Comparison of ENCODE assay signal across 8 cellular contexts in the genomic region with DNA sequence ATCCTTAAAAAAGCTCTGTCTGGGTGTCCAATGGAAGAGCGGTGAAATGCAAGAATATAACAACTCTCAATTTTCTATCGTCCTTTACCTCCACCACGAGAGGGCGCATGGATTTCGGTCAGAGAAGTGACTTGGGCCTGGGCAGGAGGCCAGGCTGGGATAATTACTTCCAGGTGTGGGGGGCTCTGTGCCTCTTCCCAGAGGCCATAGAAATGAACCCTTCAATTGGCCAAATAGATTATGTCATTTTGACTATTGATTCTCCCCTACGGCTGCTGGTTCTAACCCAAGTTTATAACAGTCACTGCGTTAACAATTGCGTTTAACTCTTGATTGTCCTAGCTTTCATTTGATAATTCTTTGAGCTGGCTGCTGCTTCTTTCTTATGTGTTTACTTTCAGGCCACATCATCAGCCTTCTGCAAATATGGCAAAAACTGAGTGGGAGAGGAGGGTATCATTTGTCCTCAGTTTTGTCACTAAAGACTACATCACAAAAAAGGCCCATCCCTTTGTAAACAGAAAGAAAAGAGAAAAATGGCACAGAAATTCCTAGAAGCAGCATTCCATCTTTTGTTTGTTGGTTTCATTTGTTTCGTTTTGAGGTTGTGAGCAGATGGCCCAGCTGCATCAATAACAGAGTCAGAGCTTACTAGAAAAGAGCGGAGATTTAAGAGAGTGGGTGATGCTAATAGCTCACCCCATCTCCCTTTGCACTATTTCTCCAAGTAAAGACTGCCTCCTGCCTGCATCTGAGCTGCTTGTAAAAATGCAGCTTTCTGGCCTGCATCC. TPM values are rescaled to one million over a fixed set of nuclear protein-coding genes. Genes with fewer than 3 reads are reported as not detected.
DNase-seq lines count a peak whose midpoint lies in the region; ATAC-seq and TF ChIP-seq lines count a peak whose summit lies in the region.

No MANE protein-coding gene starts in this region.

- H3K27me3 ChIP-seq in CD4-positive, CD25-positive, alpha-beta regulatory T cell (ENCODE audit: control insufficient read depth, insufficient read depth, low read length) = no peaks in the 10 kb centered on the region

- DNase-seq in CD4-positive, CD25-positive, alpha-beta regulatory T cell = peak; percentile 59 to 75 (median 66)
- DNase-seq in HFFc6 (peak; percentile 74), NCI-H226 (peak; percentile 39), kidney tubule cell (ENCODE audit: low spot score) (peak; percentile 66)
- DNase-seq in central memory CD4-positive, alpha-beta T cell = peak; percentile 52
- peak; percentile 75 to 82 for DNase-seq in stimulated activated CD4-positive, alpha-beta T cell treated with anti-CD3 and anti-CD28 coated beads, Interleukin-2, amount 100 ng/mL, for 24 hours

- ATAC-seq in CD4-positive, CD25-positive, alpha-beta regulatory T cell (ENCODE audit: low read depth in 2 of 2) = peak; percentile 46 to 50
- peak; percentile 49 to 58 for ATAC-seq in activated CD4-positive, CD25-positive, alpha-beta regulatory T cell treated with anti-CD3 and anti-CD28 coated beads, Interleukin-2, amount 50 U/mL, for 24 hours
- no peak for ATAC-seq in GM19452 (IDR thresholded peaks at IDR 0.05; ENCODE audit: unreplicated experiment)

- no peaks in the 10 kb centered on the region for H3K27me3 Mint-ChIP-seq in CD4-positive, CD25-positive, alpha-beta regulatory T cell
- H3K27me3 Mint-ChIP-seq in HFFc6 (ENCODE audit: insufficient read depth) = peaks cover 1% of the 10 kb centered on the region; the same call in 1 of the 2 replicates

- peaks cover 0 to 1% (median 0%) of the 10 kb centered on the region in 7 donors for H3K9me3 Mint-ChIP-seq in CD4-positive, CD25-positive, alpha-beta regulatory T cell
- no peaks in the 10 kb centered on the region for H3K9me3 Mint-ChIP-seq in HFFc6

- no peaks in the 10 kb centered on the region for H3K36me3 ChIP-seq in CD4-positive, CD25-positive, alpha-beta regulatory T cell (ENCODE audit: control insufficient read depth, insufficient read depth, low read length)

- H3K4me1 ChIP-seq in CD4-positive, CD25-positive, alpha-beta regulatory T cell (ENCODE audit: control insufficient read depth, insufficient read depth, low read length, poor library complexity, severe bottlenecking) = no peaks in the 10 kb centered on the region

- H3K27ac Mint-ChIP-seq in CD4-positive, CD25-positive, alpha-beta regulatory T cell = no peak overlapping the region
- peak overlapping the region; percentile 27 for H3K27ac Mint-ChIP-seq in HFFc6

- TF ChIP-seq CTCF in HFFc6 (IDR thresholded peaks at IDR 0.05) = peak; percentile 96

- H3K9me3 ChIP-seq in CD4-positive, CD25-positive, alpha-beta regulatory T cell (ENCODE audit: control insufficient read depth in 2 of 2, low read length in 2 of 2) = no peaks in the 10 kb centered on the region

- H3K4me1 Mint-ChIP-seq in CD4-positive, CD25-positive, alpha-beta regulatory T cell = peaks cover 0 to 5% (median 0%) of the 10 kb centered on the region in 4 donors
- H3K4me1 Mint-ChIP-seq in HFFc6 (ENCODE audit: low read depth) = peaks cover 12% of the 10 kb centered on the region

- no peak overlapping the region for H3K4me3 ChIP-seq in CD4-positive, CD25-positive, alpha-beta regulatory T cell (ENCODE audit: low read depth, low read length)

- no peak overlapping the region for H3K4me3 Mint-ChIP-seq in CD4-positive, CD25-positive, alpha-beta regulatory T cell
- H3K4me3 Mint-ChIP-seq in HFFc6 = peak overlapping the region; percentile 44

- no peak overlapping the region for H3K27ac ChIP-seq in CD4-positive, CD25-positive, alpha-beta regulatory T cell (ENCODE audit: insufficient read depth, low read length, poor library complexity, severe bottlenecking)

- H3K36me3 Mint-ChIP-seq in CD4-positive, CD25-positive, alpha-beta regulatory T cell = no peaks in the 10 kb centered on the region
- no peaks in the 10 kb centered on the region for H3K36me3 Mint-ChIP-seq in HFFc6 (ENCODE audit: low read depth)

RNA-seq across cellular contexts. Expression of a gene that starts 45.4 kb away (rescaled TPM):
- total RNA-seq in CD4-positive, CD25-positive, alpha-beta regulatory T cell = 63.6 TPM
- 10 to 100 TPM; 68.6 to 84.8 (median 75.4) TPM for polyA plus RNA-seq in CD4-positive, CD25-positive, alpha-beta regulatory T cell
- total RNA-seq in HFFc6 (2021; fragmentation: NEBNext Ultra II Directional; extraction: Animal tissue kit (Norgen Biotek cat#: 25700)) = 10 to 100 TPM; 69.3 to 79.0 (median 75.9) TPM
